Comparison of ENCODE assay signal across 8 cellular contexts in the genomic region with DNA sequence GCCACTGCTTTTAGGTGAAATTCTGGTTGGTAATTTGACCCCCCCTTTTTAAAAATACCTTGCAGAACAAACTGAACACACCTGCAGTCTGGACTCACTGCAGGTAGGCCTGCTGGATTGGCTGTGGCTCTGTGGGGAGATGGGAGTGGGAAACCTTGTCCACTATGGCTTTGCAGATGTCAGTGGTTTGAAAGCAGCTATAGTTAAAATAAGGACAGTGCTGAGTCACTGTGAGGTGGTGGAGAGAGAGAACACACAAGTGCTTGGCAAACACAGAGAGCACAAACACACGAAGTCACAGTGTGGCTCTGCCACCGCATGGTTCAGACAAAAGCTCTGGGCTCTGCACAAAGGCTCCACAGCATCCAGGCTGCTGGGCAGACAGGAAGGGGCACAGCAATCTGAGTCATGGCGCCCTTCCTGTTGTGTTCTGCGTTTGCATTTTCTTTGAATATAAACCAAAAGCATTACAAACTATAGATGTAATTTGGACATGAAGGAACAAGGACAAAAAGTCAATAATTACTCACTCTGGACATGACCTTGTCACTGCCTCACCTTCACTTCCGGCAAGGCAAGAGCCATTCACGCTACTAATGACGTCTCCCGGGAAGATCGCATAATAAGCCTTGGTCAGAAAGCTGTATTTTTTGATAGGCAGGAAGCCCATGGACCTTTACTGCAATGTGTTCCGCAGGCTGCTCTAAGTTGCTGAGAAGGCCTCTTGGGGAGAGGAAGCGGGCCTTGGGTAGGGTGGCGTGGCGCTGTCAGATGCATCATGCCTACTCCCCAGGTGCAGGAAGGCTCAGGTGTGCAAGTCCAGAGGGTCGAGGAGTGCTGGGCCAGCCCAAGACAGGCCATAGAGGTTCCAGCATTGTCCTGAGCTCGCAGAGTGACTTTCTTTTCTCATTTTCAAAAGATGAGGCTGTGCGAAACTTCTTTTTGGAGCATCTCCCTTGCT.
DNase-seq lines count a peak whose midpoint lies in the region; ATAC-seq, FAIRE-seq and TF ChIP-seq lines count a peak whose summit lies in the region.

No MANE protein-coding gene starts in this region.

- H3K4me1 ChIP-seq in esophagus squamous epithelium, result peaks cover 15 to 56% (median 25%) of the 10 kb centered on the region in 3 donors
- peaks cover 0 to 12% (median 5%) of the 10 kb centered on the region in 3 donors for H3K4me1 ChIP-seq in pancreas
- peaks cover 21 to 40% (median 31%) of the 10 kb centered on the region in 4 donors for H3K4me1 ChIP-seq in esophagus muscularis mucosa

- FAIRE-seq in pancreas (lab: Jason Lieb, UNC), result no peak

- no peaks in the 10 kb centered on the region for H4K20me1 ChIP-seq in SU-DHL-6 (ENCODE audit: low read depth, low read length)

- H3K36me3 ChIP-seq in SU-DHL-6 (ENCODE audit: low read length) (no peaks in the 10 kb centered on the region), esophagus squamous epithelium (no peaks in the 10 kb centered on the region), pancreas (no peaks in the 10 kb centered on the region), esophagus muscularis mucosa (no peaks in the 10 kb centered on the region)

- TF ChIP-seq EP300 in esophagus muscularis mucosa (IDR thresholded peaks at IDR 0.05), result no peak

- peak overlapping the region; percentile 73 for H2AFZ ChIP-seq in SU-DHL-6 (ENCODE audit: low read depth, low read length, severe bottlenecking)

- TF ChIP-seq CTCF in SU-DHL-6 (IDR thresholded peaks at IDR 0.05; ENCODE audit: insufficient read depth, low read length, poor library complexity, severe bottlenecking) (no peak), esophagus squamous epithelium (IDR thresholded peaks at IDR 0.05) (no peak), pancreas (IDR thresholded peaks at IDR 0.05) (no peak), esophagus muscularis mucosa (IDR thresholded peaks at IDR 0.05) (no peak)

- H3K4me3 ChIP-seq in SU-DHL-6 (ENCODE audit: insufficient read depth, low read length, poor library complexity, severe bottlenecking) (no peak overlapping the region), esophagus squamous epithelium (no peak overlapping the region), pancreas (no peak overlapping the region), esophagus muscularis mucosa (no peak overlapping the region)

- CTCF ChIA-PET in activated CD8-positive, alpha-beta memory T cell treated with anti-CD3 and anti-CD28 coated beads, Interleukin-2, amount 10 ng/mL, durations not matched to agents 7 days and 5 days (lab: Charles Lee), result interaction anchor here (0.9 to 1.3 kb wide), 3 partner anchors 14 to 83 kb away, joined by 3 to 4 read pairs (median 3); no protein-coding TSS in a partner anchor

- no peak overlapping the region for H3K27ac ChIP-seq in SU-DHL-6 (ENCODE audit: low read depth, low read length)
- peak overlapping the region; percentile 52 to 72 (median 71) for H3K27ac ChIP-seq in esophagus squamous epithelium
- peak overlapping the region in 2 of 4 donors; percentile 25 to 26 for H3K27ac ChIP-seq in pancreas
- no peak overlapping the region for H3K27ac ChIP-seq in esophagus muscularis mucosa (replicated peaks in 1 of 4)

- H3K36me3 Mint-ChIP-seq in activated CD8-positive, alpha-beta memory T cell treated with anti-CD3 and anti-CD28 coated beads, Interleukin-2, amount 10 ng/mL, durations not matched to agents 7 days and 5 days, result peaks cover 7% of the 10 kb centered on the region

- H3K9me3 ChIP-seq in SU-DHL-6 (ENCODE audit: insufficient read depth, low read length) (no peaks in the 10 kb centered on the region), esophagus squamous epithelium (no peaks in the 10 kb centered on the region), pancreas (no peaks in the 10 kb centered on the region), esophagus muscularis mucosa (no peaks in the 10 kb centered on the region)

- DNase-seq in activated CD8-positive, alpha-beta memory T cell treated with anti-CD3 and anti-CD28 coated beads, Interleukin-2, amount 10 ng/mL, durations not matched to agents 7 days and 5 days, result peak; percentile 67
- DNase-seq in activated CD8-positive, alpha-beta memory T cell treated with anti-CD3 and anti-CD28 coated beads for 24 hours, result no peak
- no peak for DNase-seq in esophagus squamous epithelium (lab: John Stamatoyannopoulos, UW)
- DNase-seq in pancreas, result no peak
- no peak for DNase-seq in esophagus muscularis mucosa (ENCODE audit: extremely low spot score)
- no peak for DNase-seq in NCI-H2171 (lab: John Stamatoyannopoulos, UW)

- H3K27me3 ChIP-seq in SU-DHL-6 (ENCODE audit: low read length) (no peaks in the 10 kb centered on the region), esophagus squamous epithelium (peaks cover 0 to under 1% (median 0%) of the 10 kb centered on the region in 4 donors), pancreas (no peaks in the 10 kb centered on the region), esophagus muscularis mucosa (peaks cover 0 to 21% (median 0%) of the 10 kb centered on the region in 4 donors)

- WGBS in esophagus squamous epithelium, 2 donors, result 67 to 68% methylated on average over 12 to 15 of the region's 16 CpGs
- WGBS in pancreas, 2 donors, result 77 to 79% methylated on average over 16 of the region's 16 CpGs
- WGBS in esophagus muscularis mucosa, result 86% methylated on average over 16 of the region's 16 CpGs

- H3F3A ChIP-seq in SU-DHL-6 (ENCODE audit: insufficient read depth), result no peaks in the 10 kb centered on the region

- H3K4me1 Mint-ChIP-seq in activated CD8-positive, alpha-beta memory T cell treated with anti-CD3 and anti-CD28 coated beads, Interleukin-2, amount 10 ng/mL, durations not matched to agents 7 days and 5 days, result peaks cover 41% of the 10 kb centered on the region

- H3K9ac ChIP-seq in SU-DHL-6 (ENCODE audit: low read length), result no peak overlapping the region

- no peaks in the 10 kb centered on the region for H3K79me2 ChIP-seq in SU-DHL-6 (ENCODE audit: insufficient read depth, low read length)

- no peaks in the 10 kb centered on the region for H3K9me2 ChIP-seq in SU-DHL-6 (replicated peaks; ENCODE audit: insufficient read depth, low read length)

- no peak for TF ChIP-seq POLR2A in esophagus squamous epithelium (IDR thresholded peaks at IDR 0.05)
- TF ChIP-seq POLR2A in esophagus muscularis mucosa (IDR thresholded peaks at IDR 0.05; ENCODE audit: low read depth), result no peak

- H3K27me3 Mint-ChIP-seq in activated CD8-positive, alpha-beta memory T cell treated with anti-CD3 and anti-CD28 coated beads, Interleukin-2, amount 10 ng/mL, durations not matched to agents 7 days and 5 days, result no peaks in the 10 kb centered on the region

- intact Hi-C loops in esophagus squamous epithelium (cut with DNase I) (no loop called here), pancreas (cut with DNase I) (no loop called here), esophagus muscularis mucosa (cut with DNase I) (no loop called here)

- H3K27ac Mint-ChIP-seq in activated CD8-positive, alpha-beta memory T cell treated with anti-CD3 and anti-CD28 coated beads, Interleukin-2, amount 10 ng/mL, durations not matched to agents 7 days and 5 days, result peak overlapping the region; percentile 85

- ATAC-seq in activated CD8-positive, alpha-beta memory T cell treated with anti-CD3 and anti-CD28 coated beads, Interleukin-2, amount 10 ng/mL, durations not matched to agents 7 days and 5 days, result peak; percentile 71
- peak; percentile 12 to 70 (median 63) for ATAC-seq in pancreas
- no peak for ATAC-seq in GM21737 (IDR thresholded peaks at IDR 0.05; ENCODE audit: unreplicated experiment)

- peaks cover 4% of the 10 kb centered on the region for H3K9me3 Mint-ChIP-seq in activated CD8-positive, alpha-beta memory T cell treated with anti-CD3 and anti-CD28 coated beads, Interleukin-2, amount 10 ng/mL, durations not matched to agents 7 days and 5 days (ENCODE audit: low read depth)

- no peak overlapping the region for H3K4me2 ChIP-seq in SU-DHL-6 (ENCODE audit: low read depth, low read length, poor library complexity, severe bottlenecking)

- H3K4me3 Mint-ChIP-seq in activated CD8-positive, alpha-beta memory T cell treated with anti-CD3 and anti-CD28 coated beads, Interleukin-2, amount 10 ng/mL, durations not matched to agents 7 days and 5 days, result no peak overlapping the region

Comparison
In these comparisons a context has a peak if more than half of its experiments do, and no peak if none do; other contexts are left out.
1. H3K27ac ChIP-seq: peak in esophagus squamous epithelium (4 of 4); none in SU-DHL-6 (single experiment) and esophagus muscularis mucosa (0 of 4).